In genomic region chr15:94704946-94705345, GRCh38 we compare ENCODE assay signal across 8 cellular contexts.
"Had no signal": no experiment of that assay in that cellular context is flagged by ENCODE, and none has a peak within 500 bp of the region (broad histone marks: within the 10 kb centered on the region; RNA-seq: fewer than 3 reads in every experiment).

No MANE protein-coding gene starts in this region.

- DNase-seq: GDM1, GF-D8 had no signal

- H3K4me3 ChIP-seq: GM12878 had no signal

- ATAC-seq: GM12878 had no signal

- FAIRE-seq: G401.6, GM12878, GM12891, GM12892, GM18507, GM19239 had no signal
